In genomic region chr9:21677834-21678233, GRCh38 we compare ENCODE assay signal across 15 cellular contexts.
DNase-seq lines count a peak whose midpoint lies in the region; ATAC-seq and TF ChIP-seq lines count a peak whose summit lies in the region.
"Had no signal": no experiment of that assay in that cellular context is flagged by ENCODE, and none has a peak within 500 bp of the region (broad histone marks: within the 10 kb centered on the region; RNA-seq: fewer than 3 reads in every experiment).

No MANE protein-coding gene starts in this region.

- peaks cover 10% of the 10 kb centered on the region for H3K27me3 Mint-ChIP-seq in activated CD8-positive, alpha-beta memory T cell treated with anti-CD3 and anti-CD28 coated beads, Interleukin-2, amount 10 ng/mL, durations not matched to agents 7 days and 5 days
- peaks cover 2% of the 10 kb centered on the region for H3K27me3 Mint-ChIP-seq in activated CD8-positive, alpha-beta T cell treated with anti-CD3 and anti-CD28 coated beads, Interleukin-2, amount 10 ng/mL, durations not matched to agents 7 days and 5 days (ENCODE audit: low read depth)

- H3K4me1 Mint-ChIP-seq in activated CD8-positive, alpha-beta memory T cell treated with anti-CD3 and anti-CD28 coated beads, Interleukin-2, amount 10 ng/mL, durations not matched to agents 7 days and 5 days = peaks cover 7% of the 10 kb centered on the region
- no peaks in the 10 kb centered on the region for H3K4me1 Mint-ChIP-seq in activated CD8-positive, alpha-beta T cell treated with anti-CD3 and anti-CD28 coated beads, Interleukin-2, amount 10 ng/mL, durations not matched to agents 7 days and 5 days (ENCODE audit: low read depth)

- H3K4me2 ChIP-seq in smooth muscle cell = peak overlapping the region; percentile 67

- no peaks in the 10 kb centered on the region for H3K9me3 ChIP-seq in smooth muscle cell (replicated peaks; ENCODE audit: low read depth)
- H3K9me3 ChIP-seq: sigmoid colon, transverse colon had no signal

- peak overlapping the region; percentile 62 for H2AFZ ChIP-seq in smooth muscle cell (ENCODE audit: low read depth)

- H3K4me3 Mint-ChIP-seq in activated CD8-positive, alpha-beta memory T cell treated with anti-CD3 and anti-CD28 coated beads, Interleukin-2, amount 10 ng/mL, durations not matched to agents 7 days and 5 days = no peak overlapping the region
- no peak overlapping the region for H3K4me3 Mint-ChIP-seq in activated CD8-positive, alpha-beta T cell treated with anti-CD3 and anti-CD28 coated beads, Interleukin-2, amount 10 ng/mL, durations not matched to agents 7 days and 5 days
- H3K4me3 Mint-ChIP-seq: naive thymus-derived CD4-positive, alpha-beta T cell had no signal

- no peaks in the 10 kb centered on the region for H3K36me3 Mint-ChIP-seq in activated CD8-positive, alpha-beta memory T cell treated with anti-CD3 and anti-CD28 coated beads, Interleukin-2, amount 10 ng/mL, durations not matched to agents 7 days and 5 days
- H3K36me3 Mint-ChIP-seq in activated CD8-positive, alpha-beta T cell treated with anti-CD3 and anti-CD28 coated beads, Interleukin-2, amount 10 ng/mL, durations not matched to agents 7 days and 5 days (ENCODE audit: low read depth) = no peaks in the 10 kb centered on the region
- H3K36me3 Mint-ChIP-seq: naive thymus-derived CD4-positive, alpha-beta T cell had no signal

- 17% methylated on average over 3 of the region's 3 CpGs for WGBS in smooth muscle cell (ENCODE audit: low lambda C conversion rate)

- H3K27ac ChIP-seq in smooth muscle cell (ENCODE audit: low read depth) (peak overlapping the region; percentile 79), coronary artery (no peak overlapping the region)
- H3K27ac ChIP-seq: sigmoid colon, transverse colon had no signal

- no peaks in the 10 kb centered on the region for H3K9me3 Mint-ChIP-seq in activated CD8-positive, alpha-beta memory T cell treated with anti-CD3 and anti-CD28 coated beads, Interleukin-2, amount 10 ng/mL, durations not matched to agents 7 days and 5 days (ENCODE audit: low read depth)
- no peaks in the 10 kb centered on the region for H3K9me3 Mint-ChIP-seq in activated CD8-positive, alpha-beta T cell treated with anti-CD3 and anti-CD28 coated beads, Interleukin-2, amount 10 ng/mL, durations not matched to agents 7 days and 5 days (ENCODE audit: insufficient read depth)
- H3K9me3 Mint-ChIP-seq: naive thymus-derived CD4-positive, alpha-beta T cell had no signal

- TF ChIP-seq CTCF in smooth muscle cell (IDR thresholded peaks at IDR 0.05; ENCODE audit: borderline replicate concordance, insufficient read depth, poor library complexity, severe bottlenecking) (no peak), coronary artery (IDR thresholded peaks at IDR 0.05) (no peak)

- no peaks in the 10 kb centered on the region for H3K36me3 ChIP-seq in smooth muscle cell (ENCODE audit: low read depth)
- H3K36me3 ChIP-seq: sigmoid colon, transverse colon had no signal

- POLR2A ChIA-PET in activated CD8-positive, alpha-beta T cell treated with anti-CD3 and anti-CD28 coated beads, Interleukin-2, amount 10 ng/mL, durations not matched to agents 7 days and 5 days (lab: Charles Lee) = no interaction called here

- DNase-seq in activated CD8-positive, alpha-beta memory T cell treated with anti-CD3 and anti-CD28 coated beads, Interleukin-2, amount 10 ng/mL, durations not matched to agents 7 days and 5 days = no peak
- DNase-seq in activated CD8-positive, alpha-beta memory T cell treated with anti-CD3 and anti-CD28 coated beads, Interleukin-2, amount 50 U/mL, for 48 hours = no peak
- peak; percentile 100 for DNase-seq in RKO (ENCODE audit: low spot score)
- DNase-seq in fibroblast of gingiva (ENCODE audit: low read depth) = peak; percentile 35
- no peak for DNase-seq in smooth muscle cell (lab: John Stamatoyannopoulos, UW; ENCODE audit: unreplicated experiment)
- DNase-seq in activated CD8-positive, alpha-beta T cell treated with anti-CD3 and anti-CD28 coated beads, Interleukin-2, amount 10 ng/mL, durations not matched to agents 7 days and 5 days = no peak
- no peak for DNase-seq in coronary artery (ENCODE audit: low spot score)
- no peak for DNase-seq in left cardiac atrium
- DNase-seq: ACHN; activated CD8-positive, alpha-beta memory T cell treated with anti-CD3 and anti-CD28 coated beads, Interleukin-2, amount 50 U/mL, for 4 hours; anterior cingulate cortex; naive thymus-derived CD4-positive, alpha-beta T cell; RPMI8226; sigmoid colon; transverse colon had no signal

- peak overlapping the region; percentile 25 for H3K9ac ChIP-seq in smooth muscle cell (ENCODE audit: low read depth)

- intact Hi-C loops in left cardiac atrium (cut with DNase I) = no loop called here

- H3K4me3 ChIP-seq in smooth muscle cell = no peak overlapping the region
- H3K4me3 ChIP-seq in coronary artery = no peak overlapping the region
- H3K4me3 ChIP-seq: sigmoid colon, transverse colon had no signal

- no peaks in the 10 kb centered on the region for H4K20me1 ChIP-seq in smooth muscle cell (ENCODE audit: low read depth)

- H3K4me1 ChIP-seq in smooth muscle cell (ENCODE audit: low read depth) = peaks cover 13% of the 10 kb centered on the region
- H3K4me1 ChIP-seq: sigmoid colon, transverse colon had no signal

- H3K27ac Mint-ChIP-seq in activated CD8-positive, alpha-beta memory T cell treated with anti-CD3 and anti-CD28 coated beads, Interleukin-2, amount 10 ng/mL, durations not matched to agents 7 days and 5 days = no peak overlapping the region
- no peak overlapping the region for H3K27ac Mint-ChIP-seq in activated CD8-positive, alpha-beta T cell treated with anti-CD3 and anti-CD28 coated beads, Interleukin-2, amount 10 ng/mL, durations not matched to agents 7 days and 5 days
- H3K27ac Mint-ChIP-seq: naive thymus-derived CD4-positive, alpha-beta T cell had no signal

- CTCF ChIA-PET in activated CD8-positive, alpha-beta memory T cell treated with anti-CD3 and anti-CD28 coated beads, Interleukin-2, amount 10 ng/mL, durations not matched to agents 7 days and 5 days (lab: Charles Lee) = interaction anchor here (1.8 kb wide), 1 partner anchor 113 kb away, joined by 4 read pairs; no protein-coding TSS in a partner anchor
- CTCF ChIA-PET in activated CD8-positive, alpha-beta T cell treated with anti-CD3 and anti-CD28 coated beads, Interleukin-2, amount 10 ng/mL, durations not matched to agents 7 days and 5 days (lab: Charles Lee) = interaction anchor here (1.1 to 1.3 kb wide), 2 partner anchors 9 to 119 kb away, joined by 3 read pairs; no protein-coding TSS in a partner anchor

- H3K27me3 ChIP-seq in smooth muscle cell (ENCODE audit: low read depth) = no peaks in the 10 kb centered on the region
- H3K27me3 ChIP-seq: sigmoid colon, transverse colon had no signal

- peaks cover 4% of the 10 kb centered on the region for H3F3A ChIP-seq in smooth muscle cell (ENCODE audit: low read depth)

- ATAC-seq in activated CD8-positive, alpha-beta memory T cell treated with anti-CD3 and anti-CD28 coated beads, Interleukin-2, amount 10 ng/mL, durations not matched to agents 7 days and 5 days = peak; percentile 51
- no peak for ATAC-seq in activated CD8-positive, alpha-beta T cell treated with anti-CD3 and anti-CD28 coated beads, Interleukin-2, amount 10 ng/mL, durations not matched to agents 7 days and 5 days
- ATAC-seq in left cardiac atrium = no peak
- ATAC-seq: naive thymus-derived CD4-positive, alpha-beta T cell had no signal

- no peaks in the 10 kb centered on the region for H3K79me2 ChIP-seq in smooth muscle cell (ENCODE audit: low read depth)

Comparison
In these comparisons a context has a peak if more than half of its experiments do, and no peak if none do; other contexts are left out.
1. DNase-seq: peak in RKO (single experiment) and fibroblast of gingiva (single experiment); none in activated CD8-positive, alpha-beta memory T cell treated with anti-CD3 and anti-CD28 coated beads, Interleukin-2, amount 10 ng/mL, durations not matched to agents 7 days and 5 days (single experiment), activated CD8-positive, alpha-beta memory T cell treated with anti-CD3 and anti-CD28 coated beads, Interleukin-2, amount 50 U/mL, for 48 hours (single experiment), smooth muscle cell (single experiment), activated CD8-positive, alpha-beta T cell treated with anti-CD3 and anti-CD28 coated beads, Interleukin-2, amount 10 ng/mL, durations not matched to agents 7 days and 5 days (single experiment), coronary artery (single experiment) and left cardiac atrium (single experiment).